In the genomic region with DNA sequence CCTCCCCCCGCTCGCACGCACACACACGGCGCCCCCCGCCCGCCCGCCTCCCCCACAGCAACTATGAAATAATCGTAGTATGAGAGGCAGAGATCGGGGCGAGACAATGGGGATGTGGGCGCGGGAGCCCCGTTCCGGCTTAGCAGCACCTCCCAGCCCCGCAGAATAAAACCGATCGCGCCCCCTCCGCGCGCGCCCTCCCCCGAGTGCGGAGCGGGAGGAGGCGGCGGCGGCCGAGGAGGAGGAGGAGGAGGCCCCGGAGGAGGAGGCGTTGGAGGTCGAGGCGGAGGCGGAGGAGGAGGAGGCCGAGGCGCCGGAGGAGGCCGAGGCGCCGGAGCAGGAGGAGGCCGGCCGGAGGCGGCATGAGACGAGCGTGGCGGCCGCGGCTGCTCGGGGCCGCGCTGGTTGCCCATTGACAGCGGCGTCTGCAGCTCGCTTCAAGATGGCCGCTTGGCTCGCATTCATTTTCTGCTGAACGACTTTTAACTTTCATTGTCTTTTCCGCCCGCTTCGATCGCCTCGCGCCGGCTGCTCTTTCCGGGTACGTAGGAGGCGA, we compare ENCODE assay signal across 8 cellular contexts. TPM values are rescaled to one million over a fixed set of nuclear protein-coding genes. Genes with fewer than 3 reads are reported as not detected.
DNase-seq lines count a peak whose midpoint lies in the region; ATAC-seq and TF ChIP-seq lines count a peak whose summit lies in the region.

No MANE protein-coding gene starts in this region.

- WGBS in tibial nerve, 2 donors: 1% methylated on average over 18 to 46 of the region's 68 CpGs

- H3K4me2 ChIP-seq in fibroblast of lung (ENCODE audit: extremely low read depth, insufficient read depth, low read length): peak overlapping the region; percentile 27

- H3K27ac Mint-ChIP-seq in Caco-2 (ENCODE audit: unreplicated experiment) (peak overlapping the region; percentile 79), naive B cell (peak overlapping the region in 4 of 6 donors; percentile 33 to 95 (median 68))

- TF ChIP-seq CTCF in Caco-2 (IDR thresholded peaks at IDR 0.05; ENCODE audit: insufficient read depth in 1 of 2, low read depth in 1 of 2, low read length in 1 of 2, severe bottlenecking in 1 of 2, unreplicated experiment in 1 of 2): no peak
- no peak for TF ChIP-seq CTCF in fibroblast of lung (conservative IDR thresholded peaks at IDR 0.05 in 1 of 2, IDR thresholded peaks at IDR 0.05 in 1 of 2; ENCODE audit: low read depth in 1 of 2, low read length in 2 of 2)
- TF ChIP-seq CTCF in tibial nerve (IDR thresholded peaks at IDR 0.05): no peak

- peaks cover 34% of the 10 kb centered on the region for H3K36me3 Mint-ChIP-seq in Caco-2 (ENCODE audit: insufficient read depth, unreplicated experiment)
- H3K36me3 Mint-ChIP-seq in naive B cell: peaks cover 0 to 7% of the 10 kb centered on the region in 2 donors

- DNase-seq in Caco-2 (peak; percentile 68 to 82), H4 (ENCODE audit: low spot score) (peak; percentile 32), OCI-M1 (lab: John Stamatoyannopoulos, UW) (peak; percentile 87), fibroblast of lung (ENCODE audit: low read depth in 2 of 2) (peak; percentile 72 to 75), naive B cell (peak; percentile 73), tibial nerve (ENCODE audit: low spot score in 2 of 2) (peak in 1 of 2 donors; percentile 42)
- DNase-seq in activated T-helper 9 cell treated with anti-CD3 and anti-CD28 coated beads, Interleukin-2, amount 50 U/mL, for 16 hours (ENCODE audit: low read depth): peak; percentile 57

- intact Hi-C loops in Caco-2 (cut with micrococcal nuclease; ENCODE audit: unreplicated experiment): loop anchor here (5.0 to 10.0 kb wide), 3 partner anchors 244 to 789 kb away; a partner anchor contains a TSS

- CTCF ChIA-PET in Caco-2 (lab: Charles Lee): no interaction called here

- POLR2A ChIA-PET in Caco-2 (lab: Charles Lee): no interaction called here

- peaks cover 38% of the 10 kb centered on the region for H3K4me1 ChIP-seq in Caco-2
- no peaks in the 10 kb centered on the region for H3K4me1 ChIP-seq in fibroblast of lung (ENCODE audit: control insufficient read depth, extremely low read depth, insufficient read depth, low read length)
- H3K4me1 ChIP-seq in tibial nerve: peaks cover 0 to 68% (median 25%) of the 10 kb centered on the region in 4 donors

- ATAC-seq in naive B cell (ENCODE audit: low read depth in 2 of 2) (peak; percentile 28 to 31), GM21576 (IDR thresholded peaks at IDR 0.05; ENCODE audit: unreplicated experiment) (no peak)

- peak overlapping the region; percentile 71 for H3K4me3 Mint-ChIP-seq in Caco-2 (ENCODE audit: unreplicated experiment)
- peak overlapping the region; percentile 83 to 96 (median 91) for H3K4me3 Mint-ChIP-seq in naive B cell

- H3K4me3 ChIP-seq in Caco-2 (ENCODE audit: low read depth, low read length) (peak overlapping the region; percentile 90), fibroblast of lung (replicated peaks in 1 of 4; ENCODE audit: control extremely low read depth in 1 of 4, insufficient read depth in 1 of 4, low read depth in 3 of 4, low read length in 4 of 4) (peak overlapping the region; percentile 53 to 74 (median 67)), tibial nerve (peak overlapping the region; percentile 57 to 99 (median 96))

- H3K9ac ChIP-seq in fibroblast of lung (ENCODE audit: insufficient read depth, low read length): peak overlapping the region; percentile 66

- TF ChIP-seq EP300 in tibial nerve (IDR thresholded peaks at IDR 0.05): peak in 1 of 2 donors; percentile 70

- TF ChIP-seq POLR2A in tibial nerve (IDR thresholded peaks at IDR 0.05): peak in 1 of 2 donors; percentile 23

- H3K79me2 ChIP-seq in fibroblast of lung (ENCODE audit: control insufficient read depth, insufficient read depth, low read length): peaks cover 5% of the 10 kb centered on the region

- H3K27ac ChIP-seq in fibroblast of lung (ENCODE audit: insufficient read depth, low read length) (peak overlapping the region; percentile 59), tibial nerve (peak overlapping the region; percentile 94 to 99 (median 97))

- H3K27me3 ChIP-seq in Caco-2 (replicated peaks; ENCODE audit: control insufficient read depth, insufficient read depth, low read length) (no peaks in the 10 kb centered on the region), fibroblast of lung (ENCODE audit: control insufficient read depth, insufficient read depth, low read length) (peaks cover 20% of the 10 kb centered on the region), tibial nerve (no peaks in the 10 kb centered on the region)

- BruUV-seq in Caco-2 (replicated peaks; lab: Mats Ljungman, UMichigan): no TSS peak

- H3K9me3 Mint-ChIP-seq in Caco-2 (ENCODE audit: unreplicated experiment) (no peaks in the 10 kb centered on the region), naive B cell (peaks cover 0 to 4% (median 0%) of the 10 kb centered on the region in 7 donors)

- H2AFZ ChIP-seq in fibroblast of lung (ENCODE audit: low read length): peak overlapping the region; percentile 27

- H3K4me1 Mint-ChIP-seq in Caco-2 (ENCODE audit: low read depth, unreplicated experiment): peaks cover 27% of the 10 kb centered on the region
- H3K4me1 Mint-ChIP-seq in naive B cell: peaks cover 38 to 63% (median 42%) of the 10 kb centered on the region in 3 donors

- peaks cover 2% of the 10 kb centered on the region for H3K27me3 Mint-ChIP-seq in Caco-2 (ENCODE audit: insufficient read depth, unreplicated experiment)
- H3K27me3 Mint-ChIP-seq in naive B cell: peaks cover 0 to 5% (median 0%) of the 10 kb centered on the region in 3 donors

- peaks cover 3% of the 10 kb centered on the region for H4K20me1 ChIP-seq in fibroblast of lung (ENCODE audit: control insufficient read depth, extremely low read depth, insufficient read depth, low read length)

- H3K36me3 ChIP-seq in Caco-2 (ENCODE audit: control insufficient read depth, insufficient read depth, low read length): no peaks in the 10 kb centered on the region
- H3K36me3 ChIP-seq in fibroblast of lung (ENCODE audit: control insufficient read depth, insufficient read depth, low read length): no peaks in the 10 kb centered on the region
- H3K36me3 ChIP-seq in tibial nerve: no peaks in the 10 kb centered on the region

- H3K9me3 ChIP-seq in Caco-2 (no peaks in the 10 kb centered on the region), fibroblast of lung (ENCODE audit: control insufficient read depth, insufficient read depth, low read depth, low read length) (no peaks in the 10 kb centered on the region), tibial nerve (no peaks in the 10 kb centered on the region)

RNA-seq across cellular contexts. Expression of a gene that starts 0.3 kb away (rescaled TPM):
- total RNA-seq in Caco-2 (2022) (118 and 121 TPM in 2 replicates), fibroblast of lung (41.6 and 53.2 TPM in 2 replicates), tibial nerve (100 to 1,000 TPM in 1 of 4 donors, 10 to 100 TPM in 3; 60.8 to 109 (median 67.8) TPM)
- total RNA-seq in H4 (2014; rRNA removed; shearing (Covaris generic)): 50.0 and 58.6 TPM in 2 replicates
- polyA plus RNA-seq in fibroblast of lung (30.6 and 44.3 TPM in 2 replicates), naive B cell (ENCODE audit: low read depth in 6 of 6) (10 to 100 TPM; 28.3 to 45.7 (median 33.3) TPM)
- 33.8 and 42.1 TPM in 2 replicates for polyA plus RNA-seq in fibroblast of lung (2012)
- polyA minus RNA-seq in fibroblast of lung (ENCODE audit: low replicate concordance): 22.7 and 28.6 TPM in 2 replicates

RNA-seq across cellular contexts. Expression of a gene that starts 5.0 kb away (rescaled TPM):
- total RNA-seq in Caco-2 (2022) (50.7 and 55.4 TPM in 2 replicates), fibroblast of lung (42.3 and 54.2 TPM in 2 replicates), tibial nerve (10 to 100 TPM; 17.2 to 28.2 (median 23.8) TPM)
- 44.9 and 45.2 TPM in 2 replicates for total RNA-seq in H4 (2014; rRNA removed; shearing (Covaris generic))
- polyA plus RNA-seq in fibroblast of lung (39.0 and 39.6 TPM in 2 replicates), naive B cell (ENCODE audit: low read depth in 6 of 6) (100 to 1,000 TPM in 5 of 6 donors, 10 to 100 TPM in 1; 86.5 to 140 (median 110) TPM)
- polyA plus RNA-seq in fibroblast of lung (2012): 43.7 and 50.3 TPM in 2 replicates
- polyA minus RNA-seq in fibroblast of lung (ENCODE audit: low replicate concordance): 4.7 TPM in 1 of 2 replicates, not detected in the other

RNA-seq across cellular contexts. Expression of a gene that starts 24.1 kb away (rescaled TPM):
- total RNA-seq in Caco-2 (2022) (0.79 and 0.81 TPM in 2 replicates), fibroblast of lung (under 0.01 TPM in 1 of 2 replicates, not detected in the other), tibial nerve (not detected)
- 0.21 TPM in 1 of 2 replicates, not detected in the other for total RNA-seq in H4 (2014; rRNA removed; shearing (Covaris generic))
- polyA plus RNA-seq in fibroblast of lung (not detected in 2 replicates), naive B cell (ENCODE audit: low read depth in 6 of 6) (not detected)
- polyA plus RNA-seq in fibroblast of lung (2012): not detected in 2 replicates
- not detected in 2 replicates for polyA minus RNA-seq in fibroblast of lung (ENCODE audit: low replicate concordance)
